In the genomic region with DNA sequence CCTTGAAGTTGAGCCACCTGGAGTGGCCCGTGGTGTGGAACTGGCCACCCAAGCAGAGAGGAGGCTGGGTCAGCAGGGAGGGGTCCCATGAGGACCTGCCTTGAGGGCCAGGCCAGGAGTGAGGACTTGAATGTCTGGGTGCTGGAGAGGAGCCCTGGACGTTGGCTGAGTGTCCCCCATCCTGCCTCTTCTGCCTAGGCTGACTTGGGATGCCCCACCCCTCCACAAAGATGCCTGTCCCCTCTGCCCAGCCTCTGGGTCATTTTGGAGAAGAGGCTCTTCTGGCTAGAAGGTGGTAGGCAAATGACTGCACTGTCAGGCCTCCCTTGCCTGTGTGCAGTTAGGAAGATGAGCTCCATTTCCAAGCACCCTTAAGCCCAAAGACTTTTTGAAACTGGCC, we compare ENCODE assay signal across 2 cellular contexts.
TF ChIP-seq lines count a peak whose summit lies in the region.

No MANE protein-coding gene starts in this region.

TF ChIP-seq in IMR-90, 13 proteins besides CTCF, POLR2A, EP300 and RAD21:
- TF ChIP-seq RFX5 (IDR thresholded peaks at IDR 0.05; ENCODE audit: low read depth, low read length), result no peak
- no peak for TF ChIP-seq RCOR1 (IDR thresholded peaks at IDR 0.05; ENCODE audit: insufficient replicate concordance, low read length)
- TF ChIP-seq BHLHE40 (IDR thresholded peaks at IDR 0.05; ENCODE audit: low read depth, low read length), result no peak
- TF ChIP-seq USF2 (IDR thresholded peaks at IDR 0.05; ENCODE audit: low read depth, low read length), result no peak
- TF ChIP-seq SMC3 (IDR thresholded peaks at IDR 0.05; ENCODE audit: low read depth, low read length), result no peak
- TF ChIP-seq MXI1 (IDR thresholded peaks at IDR 0.05; ENCODE audit: borderline replicate concordance, low read depth, low read length), result no peak
- TF ChIP-seq MAZ (IDR thresholded peaks at IDR 0.05; ENCODE audit: borderline replicate concordance, low read depth, low read length), result no peak
- no peak for TF ChIP-seq NFE2L2 (IDR thresholded peaks at IDR 0.05; ENCODE audit: low read depth, low read length)
- TF ChIP-seq, protein P1, sequence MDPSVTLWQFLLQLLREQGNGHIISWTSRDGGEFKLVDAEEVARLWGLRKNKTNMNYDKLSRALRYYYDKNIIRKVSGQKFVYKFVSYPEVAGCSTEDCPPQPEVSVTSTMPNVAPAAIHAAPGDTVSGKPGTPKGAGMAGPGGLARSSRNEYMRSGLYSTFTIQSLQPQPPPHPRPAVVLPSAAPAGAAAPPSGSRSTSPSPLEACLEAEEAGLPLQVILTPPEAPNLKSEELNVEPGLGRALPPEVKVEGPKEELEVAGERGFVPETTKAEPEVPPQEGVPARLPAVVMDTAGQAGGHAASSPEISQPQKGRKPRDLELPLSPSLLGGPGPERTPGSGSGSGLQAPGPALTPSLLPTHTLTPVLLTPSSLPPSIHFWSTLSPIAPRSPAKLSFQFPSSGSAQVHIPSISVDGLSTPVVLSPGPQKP (IDR thresholded peaks at IDR 0.05; ENCODE audit: borderline replicate concordance, low read depth, low read length), result no peak
- TF ChIP-seq CHD1 (IDR thresholded peaks at IDR 0.05; ENCODE audit: low read depth, low read length), result no peak
- TF ChIP-seq CEBPB (IDR thresholded peaks at IDR 0.05; ENCODE audit: low read depth, low read length), result no peak
- TF ChIP-seq MAFK (IDR thresholded peaks at IDR 0.05; ENCODE audit: low read depth, low read length), result no peak
- no peak for TF ChIP-seq FOS (IDR thresholded peaks at IDR 0.05; ENCODE audit: low read depth, low read length)

TF ChIP-seq in neural cell, 6 proteins besides CTCF, POLR2A, EP300 and RAD21:
- TF ChIP-seq POLR2AphosphoS5 (IDR thresholded peaks at IDR 0.05), result no peak
- no peak for TF ChIP-seq REST (IDR thresholded peaks at IDR 0.05; ENCODE audit: borderline replicate concordance)
- TF ChIP-seq TAF1 (IDR thresholded peaks at IDR 0.05; ENCODE audit: low read depth), result no peak
- TF ChIP-seq SMC3 (conservative IDR thresholded peaks at IDR 0.05; ENCODE audit: poor library complexity), result no peak
- no peak for TF ChIP-seq EZH2 (IDR thresholded peaks at IDR 0.05; ENCODE audit: borderline replicate concordance, insufficient read depth, low read length, poor library complexity, severe bottlenecking)
- no peak for TF ChIP-seq MXI1 (conservative IDR thresholded peaks at IDR 0.05; ENCODE audit: poor library complexity, severe bottlenecking)
